27 cellular contexts compared by ENCODE assay signal in genomic region chr11:110190885-110191284, GRCh38.
A peak's percentile ranks its signal among the peaks of the same experiment; 100 is the strongest.
DNase-seq lines count a peak whose midpoint lies in the region; ATAC-seq, FAIRE-seq and TF ChIP-seq lines count a peak whose summit lies in the region.
"Had no signal": no experiment of that assay in that cellular context is flagged by ENCODE, and none has a peak within 500 bp of the region (broad histone marks: within the 10 kb centered on the region; RNA-seq: fewer than 3 reads in every experiment).

No MANE protein-coding gene starts in this region.

- CTCF ChIA-PET in A549 (lab: Yijun Ruan, JAX): interaction anchor here (1.8 kb wide), 1 partner anchor 11 kb away, joined by 8 read pairs; no protein-coding TSS in a partner anchor

- no peak for TF ChIP-seq CTCF in A549 (IDR thresholded peaks at IDR 0.05)

- H3K4me1 ChIP-seq in A549: peaks cover 27% of the 10 kb centered on the region
- H3K4me1 ChIP-seq in ACC112 (ENCODE audit: control insufficient read depth, insufficient read depth, low read length, unreplicated experiment): peaks cover 34% of the 10 kb centered on the region
- H3K4me1 ChIP-seq in aorta (ENCODE audit: control insufficient read depth in 1 of 2, insufficient read depth in 2 of 2, low read length in 2 of 2): no peaks in the 10 kb centered on the region
- H3K4me1 ChIP-seq: BE2C had no signal

- peaks cover 40% of the 10 kb centered on the region for H3K4me1 Mint-ChIP-seq in stimulated activated memory B cell treated with anti-CD40 and anti-IgM and Interleukin-4, amounts not matched to agents 10 μg/mL and 1 μg/mL and 100 μg/mL, for 72 hours

- peaks cover 11% of the 10 kb centered on the region for H3K36me3 Mint-ChIP-seq in stimulated activated memory B cell treated with anti-CD40 and anti-IgM and Interleukin-4, amounts not matched to agents 10 μg/mL and 1 μg/mL and 100 μg/mL, for 72 hours
- H3K36me3 Mint-ChIP-seq: CD14-positive monocyte; CD4-positive, alpha-beta memory T cell; CD4-positive, CD25-positive, alpha-beta regulatory T cell; CD8-positive, alpha-beta memory T cell had no signal

- peaks cover 5% of the 10 kb centered on the region; the same call in 1 of the 3 replicates for H3K9me3 ChIP-seq in A549
- no peaks in the 10 kb centered on the region for H3K9me3 ChIP-seq in aorta (ENCODE audit: control insufficient read depth, low read length)
- H3K9me3 ChIP-seq: BE2C had no signal

- H3K4me3 ChIP-seq in A549 (no peak overlapping the region), ACC112 (ENCODE audit: low read depth, low read length) (no peak overlapping the region), aorta (ENCODE audit: low read length in 2 of 2) (no peak overlapping the region)
- H3K4me3 ChIP-seq: BLaER1, GM12878 had no signal

- no peak overlapping the region for H2AFZ ChIP-seq in ACC112 (ENCODE audit: low read length, unreplicated experiment)

- H3K79me2 ChIP-seq in ACC112 (ENCODE audit: control insufficient read depth, insufficient read depth, low read length, unreplicated experiment): no peaks in the 10 kb centered on the region

- H3K27ac Mint-ChIP-seq in stimulated activated memory B cell treated with anti-CD40 and anti-IgM and Interleukin-4, amounts not matched to agents 10 μg/mL and 1 μg/mL and 100 μg/mL, for 72 hours: peak overlapping the region; percentile 21
- H3K27ac Mint-ChIP-seq: CD14-positive monocyte; CD4-positive, alpha-beta memory T cell; CD4-positive, CD25-positive, alpha-beta regulatory T cell; CD8-positive, alpha-beta memory T cell had no signal

- DNase-seq in A549 (ENCODE audit: low read depth in 1 of 2, low spot score in 1 of 2) (no peak), NAMALWA (ENCODE audit: low spot score) (peak; percentile 12), kidney glomerular epithelial cell (lab: John Stamatoyannopoulos, UW) (no peak), aorta (no peak), NCI-H2081 treated with DMSO at 0.1 percent for 48 hours (lab: John Stamatoyannopoulos, UW) (no peak)
- DNase-seq: 8988T; ACHN; BE2C; C1 segment of cervical spinal cord; CD4-positive, alpha-beta memory T cell; CD4-positive, CD25-positive, alpha-beta regulatory T cell; CD8-positive, alpha-beta memory T cell; COR-L47; DMS 273 treated with DMSO at 0.1 percent for 48 hours; DMS153; DMS53; DMS79; DND-41; EL; GDM1 had no signal

- TF ChIP-seq RAD21 in A549 (conservative IDR thresholded peaks at IDR 0.05 in 1 of 2, IDR thresholded peaks at IDR 0.05 in 1 of 2): no peak

- H3K27me3 ChIP-seq in ACC112 (ENCODE audit: insufficient read depth, low read length): no peaks in the 10 kb centered on the region
- H3K27me3 ChIP-seq in aorta (ENCODE audit: control insufficient read depth in 1 of 2, insufficient read depth in 2 of 2, low read length in 1 of 2): no peaks in the 10 kb centered on the region
- H3K27me3 ChIP-seq: BE2C, BLaER1 had no signal

- no peak for TF ChIP-seq EP300 in A549 (IDR thresholded peaks at IDR 0.05)

- H3K36me3 ChIP-seq in ACC112 (ENCODE audit: insufficient read depth, low read length) (no peaks in the 10 kb centered on the region), aorta (ENCODE audit: control insufficient read depth in 1 of 2, insufficient read depth in 2 of 2, low read length in 1 of 2) (no peaks in the 10 kb centered on the region)
- H3K36me3 ChIP-seq: BE2C, BLaER1 had no signal

- H3K27ac ChIP-seq in A549 (peak overlapping the region; percentile 57 to 92; a peak in 4 of 6 replicates), ACC112 (ENCODE audit: low read depth, low read length) (peak overlapping the region; percentile 35), aorta (ENCODE audit: low read depth in 1 of 2, low read length in 2 of 2) (no peak overlapping the region)
- H3K27ac ChIP-seq: BLaER1 had no signal

- H3K27me3 Mint-ChIP-seq in stimulated activated memory B cell treated with anti-CD40 and anti-IgM and Interleukin-4, amounts not matched to agents 10 μg/mL and 1 μg/mL and 100 μg/mL, for 72 hours: peaks cover 55% of the 10 kb centered on the region

- 89% methylated on average over 1 of the region's 1 CpG for WGBS in A549 (ENCODE audit: missing lambda C conversion rate)
- WGBS in aorta, 2 donors: 92 to 98% methylated on average over 1 of the region's 1 CpG

- H3K4me3 Mint-ChIP-seq in stimulated activated memory B cell treated with anti-CD40 and anti-IgM and Interleukin-4, amounts not matched to agents 10 μg/mL and 1 μg/mL and 100 μg/mL, for 72 hours: no peak overlapping the region
- H3K4me3 Mint-ChIP-seq: CD14-positive monocyte; CD4-positive, alpha-beta memory T cell; CD4-positive, CD25-positive, alpha-beta regulatory T cell; CD8-positive, alpha-beta memory T cell had no signal

- H3K4me2 ChIP-seq in A549: no peak overlapping the region
- H3K4me2 ChIP-seq: BLaER1 had no signal

- POLR2A ChIA-PET in A549 (lab: Yijun Ruan, JAX): no interaction called here

- no peak for ATAC-seq in A549
- ATAC-seq in stimulated activated memory B cell treated with anti-CD40 and anti-IgM and Interleukin-4, amounts not matched to agents 10 μg/mL and 1 μg/mL and 100 μg/mL, for 72 hours: peak; percentile 64
- ATAC-seq in aorta (ENCODE audit: low FRiP score): no peak
- ATAC-seq in GM19023 (IDR thresholded peaks at IDR 0.05; ENCODE audit: unreplicated experiment): no peak
- ATAC-seq: GM12878 had no signal

- intact Hi-C loops in aorta (cut with DNase I): loop anchor here in 1 of 2 donors (10.0 kb wide), 1 partner anchor 236 kb away; no protein-coding TSS in a partner anchor

- peaks cover 11% of the 10 kb centered on the region for H3K9me3 Mint-ChIP-seq in stimulated activated memory B cell treated with anti-CD40 and anti-IgM and Interleukin-4, amounts not matched to agents 10 μg/mL and 1 μg/mL and 100 μg/mL, for 72 hours
- H3K9me3 Mint-ChIP-seq: CD8-positive, alpha-beta memory T cell had no signal

- FAIRE-seq in A549 (lab: Jason Lieb, UNC): no peak
- FAIRE-seq: A204.1 had no signal

- TF ChIP-seq POLR2A in A549 (IDR thresholded peaks at IDR 0.05; ENCODE audit: low read length): no peak

TF ChIP-seq in A549, 52 proteins besides CTCF, POLR2A, EP300 and RAD21:
- TF ChIP-seq RNF2 (IDR thresholded peaks at IDR 0.05; ENCODE audit: borderline replicate concordance, low read depth): no peak
- TF ChIP-seq TP53 (CRISPR knock-in tag; IDR thresholded peaks at IDR 0.05): no peak
- TF ChIP-seq FOXS1 (CRISPR knock-in tag; IDR thresholded peaks at IDR 0.05): no peak
- TF ChIP-seq SREBF2 (IDR thresholded peaks at IDR 0.05): no peak

Comparison
In these comparisons a context has a peak if more than half of its experiments do, and no peak if none do; other contexts are left out.
1. H3K27ac ChIP-seq: peak in A549 (2 of 2) and ACC112 (single experiment); none in aorta (0 of 2).